ENCODE assay signal across 1 cellular context in genomic region chr15:65904301-65904700, GRCh38.
TF ChIP-seq lines count a peak whose summit lies in the region.

No MANE protein-coding gene starts in this region.

TF ChIP-seq in K562, 482 proteins besides CTCF, POLR2A, EP300 and RAD21 (continued from another document and continues in another):
- TF ChIP-seq ARID3A (IDR thresholded peaks at IDR 0.05; ENCODE audit: borderline replicate concordance, low read depth, low read length) (no peak), E2F6 (IDR thresholded peaks at IDR 0.05; ENCODE audit: borderline replicate concordance in 1 of 2, extremely low read depth in 1 of 2, insufficient read depth in 1 of 2, insufficient read length in 1 of 2, low read depth in 1 of 2, low read length in 1 of 2, poor library complexity in 1 of 2, severe bottlenecking in 1 of 2) (no peak), PHF8 (IDR thresholded peaks at IDR 0.05; ENCODE audit: borderline replicate concordance, low read length) (no peak), PTBP1 (IDR thresholded peaks at IDR 0.05; ENCODE audit: low read depth, low read length) (no peak), PTTG1 (tag; IDR thresholded peaks at IDR 0.05; ENCODE audit: low read depth) (no peak), SP1 (CRISPR knock-in tag; IDR thresholded peaks at IDR 0.05) (no peak), ZBTB2 (IDR thresholded peaks at IDR 0.05) (no peak), ZNF561 (CRISPR knock-in tag; conservative IDR thresholded peaks at IDR 0.05) (no peak), ZNF184 (CRISPR knock-in tag; IDR thresholded peaks at IDR 0.05) (no peak), NELFE (IDR thresholded peaks at IDR 0.05; ENCODE audit: insufficient read depth, insufficient read length) (no peak), FOXP1 (CRISPR knock-in tag; IDR thresholded peaks at IDR 0.05) (no peak), ZC3H11A (IDR thresholded peaks at IDR 0.05; ENCODE audit: low read depth, low read length) (no peak), ARID4B (CRISPR knock-in tag; IDR thresholded peaks at IDR 0.05) (no peak), MYNN (IDR thresholded peaks at IDR 0.05) (no peak), MYNN (CRISPR knock-in tag; IDR thresholded peaks at IDR 0.05) (no peak), CREB1 (IDR thresholded peaks at IDR 0.05) (no peak), CREB1 (CRISPR knock-in tag; IDR thresholded peaks at IDR 0.05) (no peak), U2AF2 (optimal IDR thresholded peaks at IDR 0.05; ENCODE audit: low read depth, low read length) (no peak), GTF3C2 (IDR thresholded peaks at IDR 0.05; ENCODE audit: borderline replicate concordance, extremely low read depth, insufficient read length) (no peak), ZNF354B (CRISPR knock-in tag; IDR thresholded peaks at IDR 0.05) (no peak), ZNF584 (CRISPR knock-in tag; IDR thresholded peaks at IDR 0.05; ENCODE audit: low read depth) (no peak), CREM (IDR thresholded peaks at IDR 0.05; ENCODE audit: low read depth) (peak; percentile 31; the same call in 1 of the 2 replicates), HOMEZ (CRISPR knock-in tag; IDR thresholded peaks at IDR 0.05) (no peak), ZBTB40 (IDR thresholded peaks at IDR 0.05) (no peak), ZBTB40 (CRISPR knock-in tag; IDR thresholded peaks at IDR 0.05) (no peak), ZNF592 (IDR thresholded peaks at IDR 0.05) (0 out of 2 replicates have a peak, but pooled peaks have one; percentile 42), PRMT5 (CRISPR knock-in tag; IDR thresholded peaks at IDR 0.05) (no peak), PCBP1 (IDR thresholded peaks at IDR 0.05; ENCODE audit: low read depth, low read length, poor library complexity, severe bottlenecking) (no peak)
